Comparison of ENCODE assay signal across 13 cellular contexts in the genomic region with DNA sequence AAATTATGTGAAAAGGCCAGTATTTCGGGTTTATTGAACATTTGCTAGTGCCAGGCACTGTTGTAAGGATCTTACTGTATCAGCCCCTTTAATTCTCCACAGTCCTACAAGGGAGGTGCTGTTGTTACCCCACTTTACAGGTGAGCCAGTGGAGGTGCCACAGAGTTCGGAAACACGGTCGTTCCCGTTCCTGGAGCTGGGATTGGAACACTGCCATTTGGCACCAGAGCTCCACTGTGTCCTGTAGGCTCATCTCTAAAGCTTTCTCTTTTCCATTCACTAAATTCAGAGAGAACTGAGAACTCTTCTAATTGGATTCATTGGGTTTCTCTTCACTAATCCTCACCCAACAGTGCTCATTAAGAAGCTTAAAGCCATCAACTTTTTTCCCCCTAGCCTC. TPM values are rescaled to one million over a fixed set of nuclear protein-coding genes. Genes with fewer than 3 reads are reported as not detected.
DNase-seq lines count a peak whose midpoint lies in the region; ATAC-seq and TF ChIP-seq lines count a peak whose summit lies in the region.
"Had no signal": no experiment of that assay in that cellular context is flagged by ENCODE, and none has a peak within 500 bp of the region (broad histone marks: within the 10 kb centered on the region; RNA-seq: fewer than 3 reads in every experiment).

No MANE protein-coding gene starts in this region.

- H2BK12ac ChIP-seq in neuronal stem cell (ENCODE audit: low read length) = no peak overlapping the region

- in situ Hi-C loops in mammary epithelial cell (cut with MboI; ENCODE audit: low sequenced_read_pairs in 2 of 2) = no loop called here

- no peak overlapping the region for H2BK120ac ChIP-seq in neuronal stem cell (ENCODE audit: low read depth, low read length)

- H3K27me3 ChIP-seq in mammary epithelial cell (ENCODE audit: insufficient read depth, low read length) = no peaks in the 10 kb centered on the region
- H3K27me3 ChIP-seq in endodermal cell (ENCODE audit: control insufficient read depth, insufficient read depth, low read length, poor library complexity, severe bottlenecking) = no peaks in the 10 kb centered on the region
- no peaks in the 10 kb centered on the region for H3K27me3 ChIP-seq in neuronal stem cell (ENCODE audit: control insufficient read depth in 3 of 3, insufficient read depth in 3 of 3, low read depth in 1 of 3, low read length in 3 of 3)
- no peaks in the 10 kb centered on the region for H3K27me3 ChIP-seq in uterus

- no peaks in the 10 kb centered on the region for H4K20me1 ChIP-seq in mammary epithelial cell (ENCODE audit: insufficient read depth, low read length)

- H3K27ac Mint-ChIP-seq in MCF 10A (ENCODE audit: low read depth, unreplicated experiment) = peak overlapping the region; percentile 20
- peak overlapping the region; percentile 35 for H3K27ac Mint-ChIP-seq in endodermal cell
- H3K27ac Mint-ChIP-seq in activated naive CD4-positive, alpha-beta T cell treated with anti-CD3 and anti-CD28 coated beads for 36 hours = no peak overlapping the region
- H3K27ac Mint-ChIP-seq: activated T-cell treated with anti-CD3 and anti-CD28 coated beads, Interleukin-2, amount 50 U/mL, for 72 hours; T-cell had no signal

- H4K8ac ChIP-seq in neuronal stem cell (ENCODE audit: low read depth, low read length) = no peak overlapping the region

- H3K4me1 ChIP-seq in mammary epithelial cell (ENCODE audit: insufficient read depth, low read length) = peaks cover 8% of the 10 kb centered on the region
- peaks cover 27% of the 10 kb centered on the region for H3K4me1 ChIP-seq in endodermal cell (ENCODE audit: control insufficient read depth, insufficient read depth, low read length)
- H3K4me1 ChIP-seq in neuronal stem cell (ENCODE audit: control insufficient read depth in 2 of 2, insufficient read depth in 1 of 2, low read depth in 1 of 2, low read length in 2 of 2) = peaks cover 0 to 21% of the 10 kb centered on the region in 2 donors
- H3K4me1 ChIP-seq in uterus = peaks cover 0 to 14% of the 10 kb centered on the region in 2 donors

- H2BK15ac ChIP-seq in neuronal stem cell (ENCODE audit: low read length) = no peak overlapping the region

- no peak overlapping the region for H3K18ac ChIP-seq in neuronal stem cell (ENCODE audit: low read length)

- H3K36me3 ChIP-seq in mammary epithelial cell (ENCODE audit: insufficient read depth, low read length) (no peaks in the 10 kb centered on the region), endodermal cell (ENCODE audit: control insufficient read depth, insufficient read depth, low read length) (peaks cover 29% of the 10 kb centered on the region), neuronal stem cell (replicated peaks in 1 of 2; ENCODE audit: control insufficient read depth in 2 of 2, insufficient read depth in 2 of 2, low read length in 2 of 2) (peaks cover 5 to 57% of the 10 kb centered on the region in 2 donors), uterus (no peaks in the 10 kb centered on the region)

- CTCF ChIA-PET in MCF 10A (lab: Yijun Ruan, JAX) (interaction anchor here (0.5 to 1.0 kb wide), 3 partner anchors 23 to 67 kb away, joined by 3 to 4 read pairs (median 4); no protein-coding TSS in a partner anchor), mammary epithelial cell (lab: Charles Lee; ENCODE audit: low non-redundant PET) (no interaction called here)
- CTCF ChIA-PET in activated naive CD4-positive, alpha-beta T cell treated with anti-CD3 and anti-CD28 coated beads for 36 hours (lab: Charles Lee) = interaction anchor here (2.0 kb wide), 1 partner anchor 125 kb away, joined by 5 read pairs; no protein-coding TSS in a partner anchor

- no TSS peak for BruUV-seq in MCF 10A (replicated peaks; lab: Mats Ljungman, UMichigan)
- no TSS peak for BruUV-seq in mammary epithelial cell (replicated peaks; lab: Mats Ljungman, UMichigan)

- H3K36me3 Mint-ChIP-seq in MCF 10A (ENCODE audit: insufficient read depth, unreplicated experiment) = peaks cover 53% of the 10 kb centered on the region
- peaks cover 18% of the 10 kb centered on the region for H3K36me3 Mint-ChIP-seq in endodermal cell (ENCODE audit: low read depth)
- peaks cover 5% of the 10 kb centered on the region for H3K36me3 Mint-ChIP-seq in activated naive CD4-positive, alpha-beta T cell treated with anti-CD3 and anti-CD28 coated beads for 36 hours (ENCODE audit: low read depth)

- H3K27ac ChIP-seq in mammary epithelial cell (ENCODE audit: insufficient read depth, low read depth, low read length) (no peak overlapping the region), endodermal cell (ENCODE audit: low read depth, low read length) (no peak overlapping the region), neuronal stem cell (replicated peaks; ENCODE audit: low read length) (peak overlapping the region; percentile 47), uterus (peak overlapping the region; percentile 81 to 82)

- H3K14ac ChIP-seq in neuronal stem cell (ENCODE audit: low read length) = no peak overlapping the region

- H3K4me1 Mint-ChIP-seq in MCF 10A (ENCODE audit: insufficient read depth, unreplicated experiment) (peaks cover 44% of the 10 kb centered on the region), endodermal cell (peaks cover 32% of the 10 kb centered on the region)
- peaks cover 43% of the 10 kb centered on the region for H3K4me1 Mint-ChIP-seq in activated naive CD4-positive, alpha-beta T cell treated with anti-CD3 and anti-CD28 coated beads for 36 hours (ENCODE audit: low read depth)

- no peak overlapping the region for H2AK5ac ChIP-seq in neuronal stem cell (ENCODE audit: low read depth, low read length)

- no peaks in the 10 kb centered on the region for H3K9me3 ChIP-seq in mammary epithelial cell (replicated peaks; ENCODE audit: insufficient read depth, low read length)
- H3K9me3 ChIP-seq in endodermal cell (ENCODE audit: control insufficient read depth, low read length) = no peaks in the 10 kb centered on the region
- H3K9me3 ChIP-seq in neuronal stem cell (replicated peaks in 1 of 2; ENCODE audit: control insufficient read depth in 2 of 2, insufficient read depth in 1 of 2, low read depth in 1 of 2, low read length in 2 of 2) = no peaks in the 10 kb centered on the region
- no peaks in the 10 kb centered on the region for H3K9me3 ChIP-seq in uterus

- H3K9ac ChIP-seq in mammary epithelial cell (ENCODE audit: insufficient read depth, low read length) = no peak overlapping the region
- no peak overlapping the region for H3K9ac ChIP-seq in endodermal cell (ENCODE audit: extremely low read depth, low read length, poor library complexity, severe bottlenecking)
- H3K9ac ChIP-seq in neuronal stem cell (ENCODE audit: low read depth, low read length, poor library complexity) = peak overlapping the region; percentile 51

- POLR2A ChIA-PET in MCF 10A (lab: Yijun Ruan, JAX) = interaction anchor here (0.5 to 9.2 kb wide), 12 partner anchors 10 to 106 kb away, joined by 3 to 112 read pairs (median 4); partner anchors contain the start of gene DUSP1

- H3K4me3 Mint-ChIP-seq in MCF 10A (ENCODE audit: unreplicated experiment) (no peak overlapping the region), endodermal cell (no peak overlapping the region)
- H3K4me3 Mint-ChIP-seq in activated naive CD4-positive, alpha-beta T cell treated with anti-CD3 and anti-CD28 coated beads for 36 hours = no peak overlapping the region
- H3K4me3 Mint-ChIP-seq: activated T-cell treated with anti-CD3 and anti-CD28 coated beads, Interleukin-2, amount 50 U/mL, for 72 hours; T-cell had no signal

- no peak for ATAC-seq in GM21576 (IDR thresholded peaks at IDR 0.05; ENCODE audit: unreplicated experiment)
- ATAC-seq: activated T-cell treated with anti-CD3 and anti-CD28 coated beads, Interleukin-2, amount 50 U/mL, for 72 hours; T-cell had no signal

- intact Hi-C loops in MCF 10A (cut with micrococcal nuclease) (no loop called here), mammary epithelial cell (cut with micrococcal nuclease) (no loop called here), uterus (cut with DNase I; ENCODE audit: low total_unique reads) (no loop called here)
- intact Hi-C loops in activated naive CD4-positive, alpha-beta T cell treated with anti-CD3 and anti-CD28 coated beads for 36 hours (cut with micrococcal nuclease) = no loop called here

- H3K4me3 ChIP-seq in mammary epithelial cell (replicated peaks in 1 of 3; ENCODE audit: insufficient read depth in 1 of 3, low read depth in 2 of 3, low read length in 3 of 3) (no peak overlapping the region), endodermal cell (ENCODE audit: low read length) (peak overlapping the region; percentile 50), neuronal stem cell (ENCODE audit: low read length in 2 of 2) (no peak overlapping the region), uterus (no peak overlapping the region)

- H3K4me2 ChIP-seq in mammary epithelial cell (ENCODE audit: insufficient read depth, low read depth, low read length) (no peak overlapping the region), neuronal stem cell (ENCODE audit: insufficient read depth, low read length, poor library complexity, severe bottlenecking) (no peak overlapping the region)

- H2AFZ ChIP-seq in mammary epithelial cell (ENCODE audit: low read depth, low read length) (no peak overlapping the region), neuronal stem cell (ENCODE audit: low read length) (no peak overlapping the region)

- H3K4ac ChIP-seq in neuronal stem cell (ENCODE audit: low read length) = no peak overlapping the region

- peaks cover 74% of the 10 kb centered on the region for H3K79me2 ChIP-seq in mammary epithelial cell (ENCODE audit: insufficient read depth, low read length)

- DNase-seq in MCF 10A (ENCODE audit: unreplicated experiment) (peak; percentile 47), mammary epithelial cell (no peak), endodermal cell (no peak), neuronal stem cell (ENCODE audit: low spot score) (no peak), uterus (no peak), NCI-H2107 treated with DMSO at 0.1 percent for 48 hours (lab: John Stamatoyannopoulos, UW; ENCODE audit: unreplicated experiment) (no peak)
- no peak for DNase-seq in activated naive CD4-positive, alpha-beta T cell treated with anti-CD3 and anti-CD28 coated beads for 36 hours
- DNase-seq: activated CD4-positive, alpha-beta T cell treated with anti-CD3 and anti-CD28 coated beads for 48 hours; activated T-cell treated with anti-CD3 and anti-CD28 coated beads, Interleukin-2, amount 50 U/mL, for 72 hours; HCEC 1CT; T-cell; trophoblast cell had no signal

- 46% methylated on average over 5 of the region's 5 CpGs for WGBS in mammary epithelial cell (ENCODE audit: low coverage, missing lambda C conversion rate)
- WGBS in endodermal cell (ENCODE audit: insufficient coverage in 1 of 2, insufficient read length in 1 of 2), 2 experiments = 91 to 93% methylated on average over 5 of the region's 5 CpGs
- no CpG with 5 or more reads among the region's 5 CpGs for WGBS in neuronal stem cell (ENCODE audit: extremely low coverage in 2 of 2, insufficient read length in 2 of 2, insufficient replicate concordance in 1 of 2), 2 donors

- no peak overlapping the region for H4K91ac ChIP-seq in neuronal stem cell (ENCODE audit: low read depth, low read length, poor library complexity)

- H3K9me3 Mint-ChIP-seq in MCF 10A (ENCODE audit: unreplicated experiment) (no peaks in the 10 kb centered on the region), endodermal cell (no peaks in the 10 kb centered on the region)
- no peaks in the 10 kb centered on the region for H3K9me3 Mint-ChIP-seq in activated naive CD4-positive, alpha-beta T cell treated with anti-CD3 and anti-CD28 coated beads for 36 hours
- H3K9me3 Mint-ChIP-seq: activated T-cell treated with anti-CD3 and anti-CD28 coated beads, Interleukin-2, amount 50 U/mL, for 72 hours; T-cell had no signal

- H3K23ac ChIP-seq in neuronal stem cell (ENCODE audit: low read depth, low read length, poor library complexity) = no peak overlapping the region

- H3K27me3 Mint-ChIP-seq in MCF 10A (ENCODE audit: insufficient read depth, unreplicated experiment) (no peaks in the 10 kb centered on the region), endodermal cell (ENCODE audit: insufficient read depth) (no peaks in the 10 kb centered on the region)
- H3K27me3 Mint-ChIP-seq in activated naive CD4-positive, alpha-beta T cell treated with anti-CD3 and anti-CD28 coated beads for 36 hours (ENCODE audit: low read depth) = no peaks in the 10 kb centered on the region
- H3K27me3 Mint-ChIP-seq: T-cell had no signal

- H2BK5ac ChIP-seq in neuronal stem cell (ENCODE audit: low read length) = no peak overlapping the region

- no peak for TF ChIP-seq POLR2A in uterus (IDR thresholded peaks at IDR 0.05)

- dilution Hi-C loops in mammary epithelial cell (cut with HindIII; ENCODE audit: low sequenced_read_pairs) = no loop called here

- peaks cover 3% of the 10 kb centered on the region for H3K79me1 ChIP-seq in neuronal stem cell (ENCODE audit: low read depth, low read length)

- TF ChIP-seq CTCF in MCF 10A (IDR thresholded peaks at IDR 0.05; ENCODE audit: unreplicated experiment) (no peak), mammary epithelial cell (conservative IDR thresholded peaks at IDR 0.05 in 1 of 2, IDR thresholded peaks at IDR 0.05 in 1 of 2; ENCODE audit: extremely low read depth in 1 of 2, insufficient read depth in 1 of 2, low read depth in 1 of 2, low read length in 2 of 2) (no peak), endodermal cell (conservative IDR thresholded peaks at IDR 0.05) (no peak), uterus (IDR thresholded peaks at IDR 0.05) (no peak)

RNA-seq across cellular contexts. Expression of gene ERGIC1, which starts 5.6 kb away (rescaled TPM):
- total RNA-seq in MCF 10A (2022) (257 and 292 TPM in 2 replicates), mammary epithelial cell (10 to 100 TPM; 58.8 to 98.6 TPM), endodermal cell (10 to 100 TPM; 81.9 to 94.8 TPM), uterus (100 to 1,000 TPM in 1 of 4 donors, 10 to 100 TPM in 3; 34.8 to 130 (median 67.7) TPM)
- polyA plus RNA-seq in mammary epithelial cell = 111 TPM
- polyA minus RNA-seq in mammary epithelial cell = 158 TPM
- 79.3 TPM for polyA plus RNA-seq in endodermal cell (2013, experiment 1 of 2)
- polyA plus RNA-seq in endodermal cell (2013, experiment 2 of 2) = 73.2 TPM
- 73.5 TPM for polyA plus RNA-seq in neuronal stem cell (2013, experiment 1 of 2)
- 73.3 TPM for polyA plus RNA-seq in neuronal stem cell (2013, experiment 2 of 2)
- 10 to 100 TPM; 33.4 to 36.2 TPM for total RNA-seq in activated naive CD4-positive, alpha-beta T cell treated with anti-CD3 and anti-CD28 coated beads for 36 hours

Comparison
In these comparisons a context has a peak if more than half of its experiments do, and no peak if none do; other contexts are left out.
1. H3K27ac ChIP-seq: peak in neuronal stem cell (single experiment) and uterus (2 of 2); none in mammary epithelial cell (single experiment) and endodermal cell (single experiment).